26 cellular contexts compared by ENCODE assay signal in the genomic region with DNA sequence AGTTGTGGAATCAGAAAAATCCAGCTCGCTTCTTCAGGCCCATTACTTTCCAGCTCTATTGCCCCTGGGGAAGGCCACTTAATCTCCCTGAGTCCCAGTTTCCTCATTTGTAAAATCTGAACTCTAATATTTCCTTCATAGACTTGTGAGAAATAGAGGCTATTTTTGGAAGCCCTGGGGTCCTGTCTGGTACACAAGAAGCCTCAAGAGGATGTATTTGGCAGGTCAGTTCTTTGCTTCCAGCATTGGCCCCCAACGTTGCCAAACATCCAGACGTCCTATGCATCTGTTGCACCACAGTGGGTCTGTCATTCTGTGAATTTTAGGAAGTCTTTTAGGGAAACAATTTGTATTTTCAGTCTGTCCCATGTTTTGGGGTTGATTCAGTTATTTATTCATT.
"Had no signal": no experiment of that assay in that cellular context is flagged by ENCODE, and none has a peak within 500 bp of the region (broad histone marks: within the 10 kb centered on the region; RNA-seq: fewer than 3 reads in every experiment).

No MANE protein-coding gene starts in this region.

- H3K36me3 ChIP-seq: lower lobe of right lung, neural progenitor cell, neutrophil, right lobe of liver, thyroid gland, transverse colon, upper lobe of left lung, vagina had no signal

- H3K27me3 ChIP-seq: hepatocyte, neural progenitor cell, neutrophil, right lobe of liver, thyroid gland, transverse colon, upper lobe of left lung, vagina had no signal

- DNase-seq: islet precursor cell; lower lobe of right lung; mesendoderm; naive B cell; natural killer cell; nephron progenitor cell; occipital lobe; right lobe of liver; stimulated activated CD4-positive, alpha-beta T cell treated with anti-CD3 and anti-CD28 coated beads, Interleukin-1b, Interleukin-23, amount 100 ng/mL, for 48 hours; stimulated activated CD4-positive, alpha-beta T cell treated with anti-CD3 and anti-CD28 coated beads, Interleukin-2, amount 100 ng/mL, for 48 hours; stimulated activated CD4-positive, alpha-beta T cell treated with anti-CD3 and anti-CD28 coated beads, Interleukin-4, amount 100 ng/mL, for 4 hours; stimulated activated CD8-positive, alpha-beta memory T cell treated with anti-CD3 and anti-CD28 coated beads, Interleukin-4, amount 100 ng/mL, for 48 hours; stimulated activated naive CD4-positive, alpha-beta T cell treated with Interleukin-2 at 50 U/mL for 16 hours; stimulated activated naive CD8-positive, alpha-beta T cell treated with anti-CD3 and anti-CD28 coated beads, Interleukin-15, amount 100 ng/mL, for 72 hours; substantia nigra; thyroid gland; transverse colon; upper lobe of left lung had no signal

- H3K27ac ChIP-seq: hepatocyte, lower lobe of right lung, neural progenitor cell, neutrophil, parathyroid adenoma, psoas muscle, right lobe of liver, thyroid gland, transverse colon, upper lobe of left lung, vagina had no signal

- ATAC-seq: lower lobe of right lung; natural killer cell; right lobe of liver; stimulated activated memory B cell treated with anti-CD40 and anti-IgM and Interleukin-4, amounts not matched to agents 10 μg/mL and 1 μg/mL and 100 μg/mL, for 72 hours; stimulated activated naive CD8-positive, alpha-beta T cell treated with anti-CD3 and anti-CD28 coated beads, Interleukin-15, amount 100 ng/mL, for 72 hours had no signal

- H3K4me1 ChIP-seq: lower lobe of right lung, parathyroid adenoma, psoas muscle, right lobe of liver, thyroid gland, transverse colon, upper lobe of left lung, vagina had no signal

- H3K9me3 ChIP-seq: neutrophil, right lobe of liver, thyroid gland, transverse colon, vagina had no signal

- H3K4me3 ChIP-seq: hepatocyte, lower lobe of right lung, neural progenitor cell, psoas muscle, right lobe of liver, smooth muscle cell, thyroid gland, transverse colon, upper lobe of left lung, vagina had no signal
